Comparison of ENCODE assay signal across 1 cellular context in the genomic region with DNA sequence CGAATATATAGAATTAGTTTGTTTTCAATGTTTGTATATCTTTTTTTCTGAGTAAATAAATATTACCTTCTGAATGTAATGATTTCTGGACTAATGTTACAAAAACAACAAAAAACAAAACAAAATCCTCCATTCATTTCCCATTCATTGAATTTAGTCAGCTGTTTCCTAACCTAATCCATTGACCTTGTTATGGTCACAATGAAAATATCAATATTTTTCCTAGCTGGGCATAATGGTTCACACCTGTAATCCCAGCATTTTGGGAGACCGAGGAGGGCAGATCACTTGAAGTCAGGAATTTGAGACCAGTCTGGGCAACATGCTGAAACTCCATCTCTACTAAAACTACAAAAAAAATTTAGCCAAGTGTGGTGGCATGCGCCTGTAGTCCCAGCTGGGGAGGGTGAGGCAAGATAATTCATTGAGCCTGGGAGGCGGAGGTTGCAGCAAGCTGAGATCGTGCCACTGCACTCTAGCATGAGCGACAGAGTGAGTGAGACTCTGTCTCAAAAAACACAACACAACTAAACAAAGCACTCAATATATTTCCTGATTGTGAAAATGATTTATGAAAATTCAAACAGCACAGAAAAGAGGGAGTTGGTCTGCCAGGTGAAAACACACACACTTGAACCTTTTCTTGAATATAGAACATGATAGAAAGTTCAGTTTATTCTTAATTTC.
TF ChIP-seq lines count a peak whose summit lies in the region.

No MANE protein-coding gene starts in this region.

TF ChIP-seq in IMR-90, 13 proteins besides CTCF, POLR2A, EP300 and RAD21:
- TF ChIP-seq RFX5 (IDR thresholded peaks at IDR 0.05; ENCODE audit: low read depth, low read length) (no peak), NFE2L2 (IDR thresholded peaks at IDR 0.05; ENCODE audit: low read depth, low read length) (no peak), SMC3 (IDR thresholded peaks at IDR 0.05; ENCODE audit: low read depth, low read length) (no peak), MXI1 (IDR thresholded peaks at IDR 0.05; ENCODE audit: borderline replicate concordance, low read depth, low read length) (no peak), BHLHE40 (IDR thresholded peaks at IDR 0.05; ENCODE audit: low read depth, low read length) (no peak), FOS (IDR thresholded peaks at IDR 0.05; ENCODE audit: low read depth, low read length) (no peak), RCOR1 (IDR thresholded peaks at IDR 0.05; ENCODE audit: insufficient replicate concordance, low read length) (no peak), MAZ (IDR thresholded peaks at IDR 0.05; ENCODE audit: borderline replicate concordance, low read depth, low read length) (no peak), MAFK (IDR thresholded peaks at IDR 0.05; ENCODE audit: low read depth, low read length) (no peak), CEBPB (IDR thresholded peaks at IDR 0.05; ENCODE audit: low read depth, low read length) (no peak), ELK1 (IDR thresholded peaks at IDR 0.05; ENCODE audit: borderline replicate concordance, low read depth, low read length) (no peak), CHD1 (IDR thresholded peaks at IDR 0.05; ENCODE audit: low read depth, low read length) (no peak)
- TF ChIP-seq, protein P1, sequence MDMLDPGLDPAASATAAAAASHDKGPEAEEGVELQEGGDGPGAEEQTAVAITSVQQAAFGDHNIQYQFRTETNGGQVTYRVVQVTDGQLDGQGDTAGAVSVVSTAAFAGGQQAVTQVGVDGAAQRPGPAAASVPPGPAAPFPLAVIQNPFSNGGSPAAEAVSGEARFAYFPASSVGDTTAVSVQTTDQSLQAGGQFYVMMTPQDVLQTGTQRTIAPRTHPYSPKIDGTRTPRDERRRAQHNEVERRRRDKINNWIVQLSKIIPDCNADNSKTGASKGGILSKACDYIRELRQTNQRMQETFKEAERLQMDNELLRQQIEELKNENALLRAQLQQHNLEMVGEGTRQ (IDR thresholded peaks at IDR 0.05; ENCODE audit: low read depth, low read length) = no peak
